10 cellular contexts compared by ENCODE assay signal in genomic region chr10:102633848-102634247, GRCh38. TPM values are rescaled to one million over a fixed set of nuclear protein-coding genes. Genes with fewer than 3 reads are reported as not detected.
DNase-seq lines count a peak whose midpoint lies in the region; ATAC-seq lines count a peak whose summit lies in the region.
"Had no signal": no experiment of that assay in that cellular context is flagged by ENCODE, and none has a peak within 500 bp of the region (broad histone marks: within the 10 kb centered on the region; RNA-seq: fewer than 3 reads in every experiment).

No MANE protein-coding gene starts in this region.

- H3K27ac ChIP-seq in epithelial cell of prostate (peak overlapping the region; percentile 13), neuronal stem cell (replicated peaks; ENCODE audit: low read length) (no peak overlapping the region)

- peaks cover 47% of the 10 kb centered on the region for H3K4me1 Mint-ChIP-seq in stimulated activated naive CD8-positive, alpha-beta T cell treated with anti-CD3 and anti-CD28 coated beads, Interleukin-15, Interleukin-2, amounts not matched to agents 100 ng/mL and 50 ng/mL, for 24 hours (ENCODE audit: low read depth)

- H4K91ac ChIP-seq in neuronal stem cell (ENCODE audit: low read depth, low read length, poor library complexity) = no peak overlapping the region

- peak overlapping the region; percentile 81 for H3K27ac Mint-ChIP-seq in stimulated activated naive CD8-positive, alpha-beta T cell treated with anti-CD3 and anti-CD28 coated beads, Interleukin-15, Interleukin-2, amounts not matched to agents 100 ng/mL and 50 ng/mL, for 24 hours

- H3K4me3 Mint-ChIP-seq in stimulated activated naive CD8-positive, alpha-beta T cell treated with anti-CD3 and anti-CD28 coated beads, Interleukin-15, Interleukin-2, amounts not matched to agents 100 ng/mL and 50 ng/mL, for 24 hours = no peak overlapping the region
- H3K4me3 Mint-ChIP-seq: naive B cell had no signal

- ATAC-seq in stimulated activated naive CD8-positive, alpha-beta T cell treated with anti-CD3 and anti-CD28 coated beads, Interleukin-15, Interleukin-2, amounts not matched to agents 100 U/mL and 50 U/mL, for 24 hours = no peak
- no peak for ATAC-seq in GM21515 (IDR thresholded peaks at IDR 0.05; ENCODE audit: unreplicated experiment)

- no peak overlapping the region for H2BK5ac ChIP-seq in neuronal stem cell (ENCODE audit: low read length)

- no peaks in the 10 kb centered on the region for H3K79me1 ChIP-seq in neuronal stem cell (ENCODE audit: low read depth, low read length)

- peak overlapping the region; percentile 40 for H3K23ac ChIP-seq in neuronal stem cell (ENCODE audit: low read depth, low read length, poor library complexity)

- no peak overlapping the region for H3K9ac ChIP-seq in neuronal stem cell (ENCODE audit: low read depth, low read length, poor library complexity)

- peak overlapping the region; percentile 74 for H2AK5ac ChIP-seq in neuronal stem cell (ENCODE audit: low read depth, low read length)

- no peak overlapping the region for H2BK12ac ChIP-seq in neuronal stem cell (ENCODE audit: low read length)

- no peak overlapping the region for H2AFZ ChIP-seq in neuronal stem cell (ENCODE audit: low read length)

- H3K4me2 ChIP-seq in neuronal stem cell (ENCODE audit: insufficient read depth, low read length, poor library complexity, severe bottlenecking) = no peak overlapping the region

- no peak for DNase-seq in stimulated activated naive CD8-positive, alpha-beta T cell treated with anti-CD3 and anti-CD28 coated beads, Interleukin-15, Interleukin-2, amounts not matched to agents 100 U/mL and 50 U/mL, for 24 hours
- no peak for DNase-seq in epithelial cell of prostate (ENCODE audit: low read depth, low spot score)
- no peak for DNase-seq in neuronal stem cell (ENCODE audit: low spot score)
- no peak for DNase-seq in cerebellar cortex (ENCODE audit: low spot score)
- no peak for DNase-seq in DMS114 treated with DMSO at 0.1 percent for 48 hours (lab: John Stamatoyannopoulos, UW; ENCODE audit: unreplicated experiment)
- no peak for DNase-seq in HK-2 (ENCODE audit: unreplicated experiment)
- DNase-seq: naive B cell had no signal

- H3K18ac ChIP-seq in neuronal stem cell (ENCODE audit: low read length) = peak overlapping the region; percentile 62

- H3K27me3 ChIP-seq in neuronal stem cell (ENCODE audit: control insufficient read depth in 3 of 3, insufficient read depth in 3 of 3, low read depth in 1 of 3, low read length in 3 of 3) = no peaks in the 10 kb centered on the region

- no peak overlapping the region for H2BK120ac ChIP-seq in neuronal stem cell (ENCODE audit: low read depth, low read length)

- H4K8ac ChIP-seq in neuronal stem cell (ENCODE audit: low read depth, low read length) = no peak overlapping the region

- no peaks in the 10 kb centered on the region for H3K27me3 Mint-ChIP-seq in stimulated activated naive CD8-positive, alpha-beta T cell treated with anti-CD3 and anti-CD28 coated beads, Interleukin-15, Interleukin-2, amounts not matched to agents 100 ng/mL and 50 ng/mL, for 24 hours
- H3K27me3 Mint-ChIP-seq: naive B cell had no signal

- H3K4me3 ChIP-seq in neuronal stem cell (ENCODE audit: low read length in 2 of 2) = no peak overlapping the region
- H3K4me3 ChIP-seq: HAP-1 had no signal

- H3K36me3 Mint-ChIP-seq in stimulated activated naive CD8-positive, alpha-beta T cell treated with anti-CD3 and anti-CD28 coated beads, Interleukin-15, Interleukin-2, amounts not matched to agents 100 ng/mL and 50 ng/mL, for 24 hours (ENCODE audit: low read depth) = no peaks in the 10 kb centered on the region

- peaks cover 13 to 23% of the 10 kb centered on the region in 2 donors for H3K36me3 ChIP-seq in neuronal stem cell (replicated peaks in 1 of 2; ENCODE audit: control insufficient read depth in 2 of 2, insufficient read depth in 2 of 2, low read length in 2 of 2)
- H3K36me3 ChIP-seq: HAP-1 had no signal

- H3K9me3 ChIP-seq in neuronal stem cell (replicated peaks in 1 of 2; ENCODE audit: control insufficient read depth in 2 of 2, insufficient read depth in 1 of 2, low read depth in 1 of 2, low read length in 2 of 2) = no peaks in the 10 kb centered on the region
- H3K9me3 ChIP-seq: HAP-1 had no signal

- H3K4ac ChIP-seq in neuronal stem cell (ENCODE audit: low read length) = peak overlapping the region; percentile 10

- H3K14ac ChIP-seq in neuronal stem cell (ENCODE audit: low read length) = no peak overlapping the region

- H3K9me3 Mint-ChIP-seq in stimulated activated naive CD8-positive, alpha-beta T cell treated with anti-CD3 and anti-CD28 coated beads, Interleukin-15, Interleukin-2, amounts not matched to agents 100 ng/mL and 50 ng/mL, for 24 hours = no peaks in the 10 kb centered on the region

- H3K4me1 ChIP-seq in neuronal stem cell (ENCODE audit: control insufficient read depth in 2 of 2, insufficient read depth in 1 of 2, low read depth in 1 of 2, low read length in 2 of 2) = peaks cover 33 to 51% of the 10 kb centered on the region in 2 donors

- no peak overlapping the region for H2BK15ac ChIP-seq in neuronal stem cell (ENCODE audit: low read length)

- no CpG with 5 or more reads among the region's 5 CpGs for WGBS in neuronal stem cell (ENCODE audit: extremely low coverage in 2 of 2, insufficient read length in 2 of 2, insufficient replicate concordance in 1 of 2), 2 donors

RNA-seq across cellular contexts. Expression of gene TRIM8, which starts 10.4 kb away (rescaled TPM):
- 33.0 TPM for polyA plus RNA-seq in neuronal stem cell (2013, experiment 1 of 2)
- 34.2 TPM for polyA plus RNA-seq in neuronal stem cell (2013, experiment 2 of 2)
